Comparison of ENCODE assay signal across 1 cellular context in the genomic region with DNA sequence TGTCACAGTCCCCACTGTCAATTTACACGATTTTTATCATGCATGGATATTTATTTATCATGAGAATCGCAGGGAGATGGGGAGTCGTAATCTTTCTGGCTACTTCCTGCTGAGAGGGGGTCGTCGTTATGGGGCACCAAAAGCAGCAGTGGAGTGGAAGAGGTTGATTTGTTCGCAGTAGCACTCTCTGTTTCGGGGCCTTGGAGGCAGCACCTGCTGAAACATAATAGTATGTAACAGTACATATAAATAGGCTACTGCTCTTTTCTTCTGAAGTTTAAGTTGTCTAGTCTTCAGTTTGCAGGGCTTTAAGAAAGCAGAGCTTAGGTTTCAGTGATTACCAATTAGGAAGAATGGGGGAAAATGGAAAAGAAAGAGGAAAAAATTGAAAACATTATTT.
TF ChIP-seq lines count a peak whose summit lies in the region.

No MANE protein-coding gene starts in this region.

TF ChIP-seq in HepG2, 621 proteins besides CTCF, POLR2A, EP300 and RAD21:
- TF ChIP-seq ZNF205 (CRISPR knock-in tag; IDR thresholded peaks at IDR 0.05) (no peak), MIER2 (CRISPR knock-in tag; IDR thresholded peaks at IDR 0.05) (no peak), ZFP36L1 (CRISPR knock-in tag; IDR thresholded peaks at IDR 0.05) (no peak), GABPB1 (CRISPR knock-in tag; IDR thresholded peaks at IDR 0.05) (no peak), MLLT10 (CRISPR knock-in tag; IDR thresholded peaks at IDR 0.05) (no peak), TBL1XR1 (IDR thresholded peaks at IDR 0.05; ENCODE audit: borderline replicate concordance, low read length, partially characterized antibody) (no peak), NFYC (CRISPR knock-in tag; IDR thresholded peaks at IDR 0.05) (no peak), MTA1 (CRISPR knock-in tag; IDR thresholded peaks at IDR 0.05; ENCODE audit: borderline replicate concordance) (no peak), IKZF1 (IDR thresholded peaks at IDR 0.05) (no peak), ZNF773 (CRISPR knock-in tag; IDR thresholded peaks at IDR 0.05; ENCODE audit: borderline replicate concordance) (no peak), ZNF12 (CRISPR knock-in tag; IDR thresholded peaks at IDR 0.05) (no peak), ZMYM2 (CRISPR knock-in tag; IDR thresholded peaks at IDR 0.05) (no peak), ZNF383 (CRISPR knock-in tag; IDR thresholded peaks at IDR 0.05; ENCODE audit: borderline replicate concordance) (no peak), ZNF337 (CRISPR knock-in tag; IDR thresholded peaks at IDR 0.05; ENCODE audit: borderline replicate concordance, low read depth) (no peak)
- TF ChIP-seq, protein P1, sequence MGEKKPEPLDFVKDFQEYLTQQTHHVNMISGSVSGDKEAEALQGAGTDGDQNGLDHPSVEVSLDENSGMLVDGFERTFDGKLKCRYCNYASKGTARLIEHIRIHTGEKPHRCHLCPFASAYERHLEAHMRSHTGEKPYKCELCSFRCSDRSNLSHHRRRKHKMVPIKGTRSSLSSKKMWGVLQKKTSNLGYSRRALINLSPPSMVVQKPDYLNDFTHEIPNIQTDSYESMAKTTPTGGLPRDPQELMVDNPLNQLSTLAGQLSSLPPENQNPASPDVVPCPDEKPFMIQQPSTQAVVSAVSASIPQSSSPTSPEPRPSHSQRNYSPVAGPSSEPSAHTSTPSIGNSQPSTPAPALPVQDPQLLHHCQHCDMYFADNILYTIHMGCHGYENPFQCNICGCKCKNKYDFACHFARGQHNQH (CRISPR knock-in tag; IDR thresholded peaks at IDR 0.05): no peak
- TF ChIP-seq, protein P2, sequence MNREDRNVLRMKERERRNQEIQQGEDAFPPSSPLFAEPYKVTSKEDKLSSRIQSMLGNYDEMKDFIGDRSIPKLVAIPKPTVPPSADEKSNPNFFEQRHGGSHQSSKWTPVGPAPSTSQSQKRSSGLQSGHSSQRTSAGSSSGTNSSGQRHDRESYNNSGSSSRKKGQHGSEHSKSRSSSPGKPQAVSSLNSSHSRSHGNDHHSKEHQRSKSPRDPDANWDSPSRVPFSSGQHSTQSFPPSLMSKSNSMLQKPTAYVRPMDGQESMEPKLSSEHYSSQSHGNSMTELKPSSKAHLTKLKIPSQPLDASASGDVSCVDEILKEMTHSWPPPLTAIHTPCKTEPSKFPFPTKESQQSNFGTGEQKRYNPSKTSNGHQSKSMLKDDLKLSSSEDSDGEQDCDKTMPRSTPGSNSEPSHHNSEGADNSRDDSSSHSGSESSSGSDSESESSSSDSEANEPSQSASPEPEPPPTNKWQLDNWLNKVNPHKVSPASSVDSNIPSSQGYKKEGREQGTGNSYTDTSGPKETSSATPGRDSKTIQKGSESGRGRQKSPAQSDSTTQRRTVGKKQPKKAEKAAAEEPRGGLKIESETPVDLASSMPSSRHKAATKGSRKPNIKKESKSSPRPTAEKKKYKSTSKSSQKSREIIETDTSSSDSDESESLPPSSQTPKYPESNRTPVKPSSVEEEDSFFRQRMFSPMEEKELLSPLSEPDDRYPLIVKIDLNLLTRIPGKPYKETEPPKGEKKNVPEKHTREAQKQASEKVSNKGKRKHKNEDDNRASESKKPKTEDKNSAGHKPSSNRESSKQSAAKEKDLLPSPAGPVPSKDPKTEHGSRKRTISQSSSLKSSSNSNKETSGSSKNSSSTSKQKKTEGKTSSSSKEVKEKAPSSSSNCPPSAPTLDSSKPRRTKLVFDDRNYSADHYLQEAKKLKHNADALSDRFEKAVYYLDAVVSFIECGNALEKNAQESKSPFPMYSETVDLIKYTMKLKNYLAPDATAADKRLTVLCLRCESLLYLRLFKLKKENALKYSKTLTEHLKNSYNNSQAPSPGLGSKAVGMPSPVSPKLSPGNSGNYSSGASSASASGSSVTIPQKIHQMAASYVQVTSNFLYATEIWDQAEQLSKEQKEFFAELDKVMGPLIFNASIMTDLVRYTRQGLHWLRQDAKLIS (CRISPR knock-in tag; IDR thresholded peaks at IDR 0.05): no peak
